23 cellular contexts compared by ENCODE assay signal in the genomic region with DNA sequence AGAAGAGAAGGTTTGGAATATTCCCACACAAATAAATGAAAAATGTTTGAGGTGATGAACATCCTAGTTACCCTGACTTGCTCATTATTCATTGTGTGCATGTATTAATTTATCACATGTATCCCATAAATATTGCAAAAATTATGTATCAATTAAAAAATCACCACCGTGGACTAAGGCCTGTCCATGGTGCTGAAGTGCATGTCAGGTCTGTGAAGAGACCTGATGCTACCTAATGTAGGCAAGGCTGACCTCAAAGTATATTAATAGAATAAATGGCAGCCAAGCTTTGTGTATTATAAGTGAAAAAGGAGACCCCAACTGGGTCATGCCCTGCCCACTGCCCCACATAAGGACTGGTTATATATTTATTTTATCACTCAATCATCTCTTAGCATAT. TPM values are rescaled to one million over a fixed set of nuclear protein-coding genes. Genes with fewer than 3 reads are reported as not detected.
DNase-seq lines count a peak whose midpoint lies in the region; ATAC-seq, FAIRE-seq and TF ChIP-seq lines count a peak whose summit lies in the region.
"Had no signal": no experiment of that assay in that cellular context is flagged by ENCODE, and none has a peak within 500 bp of the region (broad histone marks: within the 10 kb centered on the region; RNA-seq: fewer than 3 reads in every experiment).

No MANE protein-coding gene starts in this region.

- SMC1A ChIA-PET in GM12878 (lab: Charles Lee; ENCODE audit: uncharacterized antibody, unreplicated experiment) = no interaction called here

- no peak overlapping the region for H3K9ac ChIP-seq in HepG2 (ENCODE audit: insufficient read depth, low read depth, low read length)
- no peak overlapping the region for H3K9ac ChIP-seq in GM12878 (ENCODE audit: control insufficient read depth, insufficient read depth, low read length)
- H3K9ac ChIP-seq: BLaER1 treated with 17β-estradiol and CSF1 and Interleukin-3, amounts not matched to agents 10 nM and 100 nM had no signal

- intact Hi-C loops in HepG2 (cut with micrococcal nuclease; ENCODE audit: unreplicated experiment) (no loop called here), right lobe of liver (cut with DNase I) (no loop called here), GM12878 (cut with micrococcal nuclease; ENCODE audit: unreplicated experiment) (no loop called here), heart left ventricle (cut with DNase I) (no loop called here)

- H4K20me1 ChIP-seq in HepG2 (ENCODE audit: insufficient read depth, low read length) = no peaks in the 10 kb centered on the region
- H4K20me1 ChIP-seq in GM12878 (ENCODE audit: control insufficient read depth, insufficient read depth) = no peaks in the 10 kb centered on the region
- H4K20me1 ChIP-seq: BLaER1 treated with 17β-estradiol and CSF1 and Interleukin-3, amounts not matched to agents 10 nM and 100 nM had no signal

- RAD21 ChIA-PET in GM12878 (lab: Charles Lee; ENCODE audit: unreplicated experiment) = no interaction called here

- in situ Hi-C loops in HepG2 (cut with HindIII; ENCODE audit: extremely low pct_ligation_motif_present, low pct_unique_long_range_greater_than_20kb) = no loop called here
- in situ Hi-C loops in GM12878 (cut with MboI) = no loop called here

- H3K4me1 ChIP-seq in HepG2 (ENCODE audit: insufficient read depth, low read length) (no peaks in the 10 kb centered on the region), right lobe of liver (no peaks in the 10 kb centered on the region), GM12878 (ENCODE audit: control insufficient read depth, insufficient read depth, low read length) (no peaks in the 10 kb centered on the region), heart left ventricle (no peaks in the 10 kb centered on the region)
- H3K4me1 ChIP-seq: BLaER1 treated with 17β-estradiol and CSF1 and Interleukin-3, amounts not matched to agents 10 nM and 100 nM; HAP-1 had no signal

- no peak overlapping the region for H3K27ac ChIP-seq in HepG2 (ENCODE audit: extremely low read length, insufficient read depth, low read length)
- H3K27ac ChIP-seq in right lobe of liver = no peak overlapping the region
- no peak overlapping the region for H3K27ac ChIP-seq in GM12878 (ENCODE audit: control insufficient read depth, insufficient read depth)
- H3K27ac ChIP-seq in heart left ventricle = no peak overlapping the region
- H3K27ac ChIP-seq: BLaER1 treated with 17β-estradiol and CSF1 and Interleukin-3, amounts not matched to agents 10 nM and 100 nM; SK-N-MC had no signal

- no peak for FAIRE-seq in HepG2 (lab: Jason Lieb, UNC)
- FAIRE-seq in GM12878 (lab: Jason Lieb, UNC) = no peak
- FAIRE-seq: A204.1, GM18507, RCC 7860 had no signal

- CTCF ChIA-PET in HepG2 (lab: Yijun Ruan, JAX; ENCODE audit: low intra/inter-chr PET ratio, low total read pairs) (no interaction called here), GM12878 (lab: Yijun Ruan, JAX) (no interaction called here)

- 67% methylated on average over 1 of the region's 1 CpG for WGBS in HepG2 (ENCODE audit: low lambda C conversion rate)
- WGBS in right lobe of liver (ENCODE audit: insufficient coverage, low coverage, low lambda C conversion rate, missing lambda C conversion rate) = 71% methylated on average over 1 of the region's 1 CpG
- 5% methylated on average over 1 of the region's 1 CpG for WGBS in GM12878 (ENCODE audit: insufficient coverage, insufficient replicate concordance, low lambda C conversion rate, missing lambda C conversion rate)
- WGBS in heart left ventricle, 4 donors = 42 to 65% (median 44%) methylated on average over 1 of the region's 1 CpG

- no peak for DNase-seq in HepG2 (ENCODE audit: low spot score)
- DNase-seq in right lobe of liver = no peak
- no peak for DNase-seq in GM12878 (ENCODE audit: low read depth, low spot score)
- no peak for DNase-seq in H7
- no peak for DNase-seq in heart left ventricle
- DNase-seq in DMS79 (lab: John Stamatoyannopoulos, UW) = no peak
- DNase-seq in stimulated activated CD8-positive, alpha-beta memory T cell treated with anti-CD3 and anti-CD28 coated beads, Interleukin-4, amount 100 ng/mL, for 48 hours = no peak
- DNase-seq: AML-193; CD4-positive, alpha-beta memory T cell; COR-L47; NCI-H2029 treated with DMSO at 0.1 percent for 48 hours; NCI-H2227 treated with DMSO at 0.1 percent for 48 hours; NCI-H69; SIG-M5; T-helper 17 cell had no signal

- H3K4me2 ChIP-seq in HepG2 (ENCODE audit: low read depth, low read length) = no peak overlapping the region
- H3K4me2 ChIP-seq in GM12878 (ENCODE audit: control insufficient read depth, insufficient read depth) = no peak overlapping the region
- H3K4me2 ChIP-seq: BLaER1 treated with 17β-estradiol and CSF1 and Interleukin-3, amounts not matched to agents 10 nM and 100 nM had no signal

- POLR2A ChIA-PET in HepG2 (lab: Yijun Ruan, JAX) (no interaction called here), GM12878 (lab: Charles Lee) (no interaction called here)

- TF ChIP-seq EP300 in HepG2 (IDR thresholded peaks at IDR 0.05; ENCODE audit: low read depth in 2 of 2, low read length in 2 of 2) = no peak
- TF ChIP-seq EP300 in HepG2 (CRISPR knock-in tag; IDR thresholded peaks at IDR 0.05; ENCODE audit: borderline replicate concordance) = no peak
- TF ChIP-seq EP300 in Ishikawa (IDR thresholded peaks at IDR 0.05; ENCODE audit: borderline replicate concordance) = no peak
- TF ChIP-seq EP300 in GM12878 (IDR thresholded peaks at IDR 0.05; ENCODE audit: borderline replicate concordance in 1 of 2, control insufficient read depth in 1 of 2, low read depth in 2 of 2, low read length in 2 of 2) = no peak

- no peaks in the 10 kb centered on the region for H3K27me3 ChIP-seq in HepG2 (ENCODE audit: control insufficient read depth in 1 of 2, insufficient read depth in 2 of 2, low read length in 2 of 2)
- H3K27me3 ChIP-seq in right lobe of liver = no peaks in the 10 kb centered on the region
- no peaks in the 10 kb centered on the region for H3K27me3 ChIP-seq in GM12878 (replicated peaks in 1 of 2; ENCODE audit: control insufficient read depth in 2 of 2, insufficient read depth in 2 of 2, low read length in 1 of 2)
- H3K27me3 ChIP-seq in H7 (ENCODE audit: control insufficient read depth, insufficient read depth, low read length) = no peaks in the 10 kb centered on the region
- no peaks in the 10 kb centered on the region for H3K27me3 ChIP-seq in heart left ventricle
- H3K27me3 ChIP-seq: BLaER1 treated with 17β-estradiol and CSF1 and Interleukin-3, amounts not matched to agents 10 nM and 100 nM had no signal

- H3K9me3 ChIP-seq in HepG2 (ENCODE audit: low read length) (peaks cover 29% of the 10 kb centered on the region), right lobe of liver (no peaks in the 10 kb centered on the region), GM12878 (replicated peaks; ENCODE audit: control insufficient read depth, insufficient read depth, low read length) (no peaks in the 10 kb centered on the region), heart left ventricle (peaks cover 0 to 36% (median 0%) of the 10 kb centered on the region in 12 donors)
- H3K9me3 ChIP-seq: HAP-1 had no signal

- ATAC-seq in HepG2 (no peak), right lobe of liver (no peak), GM12878 (no peak), heart left ventricle (no peak)
- ATAC-seq: T-helper 17 cell had no signal

- no peak overlapping the region for H2AFZ ChIP-seq in HepG2 (ENCODE audit: low read length)
- no peak overlapping the region for H2AFZ ChIP-seq in GM12878 (ENCODE audit: control insufficient read depth, low read depth, low read length)

- BruUV-seq in HepG2 (replicated peaks; lab: Mats Ljungman, UMichigan) = no TSS peak
- no TSS peak for BruUV-seq in GM12878 (replicated peaks; lab: Mats Ljungman, UMichigan)

- no peaks in the 10 kb centered on the region for H3K36me3 ChIP-seq in HepG2 (replicated peaks in 1 of 2; ENCODE audit: control insufficient read depth in 1 of 2, insufficient read depth in 2 of 2, low read length in 2 of 2)
- no peaks in the 10 kb centered on the region for H3K36me3 ChIP-seq in right lobe of liver
- no peaks in the 10 kb centered on the region for H3K36me3 ChIP-seq in GM12878 (ENCODE audit: control insufficient read depth in 2 of 2, insufficient read depth in 2 of 2, low read length in 1 of 2)
- H3K36me3 ChIP-seq in H7 (replicated peaks; ENCODE audit: control insufficient read depth, insufficient read depth, low read length) = no peaks in the 10 kb centered on the region
- H3K36me3 ChIP-seq in heart left ventricle = no peaks in the 10 kb centered on the region
- H3K36me3 ChIP-seq: BLaER1 treated with 17β-estradiol and CSF1 and Interleukin-3, amounts not matched to agents 10 nM and 100 nM; HAP-1 had no signal

- no peak for TF ChIP-seq CTCF in HepG2 (CRISPR knock-in tag; IDR thresholded peaks at IDR 0.05)
- TF ChIP-seq CTCF in right lobe of liver (IDR thresholded peaks at IDR 0.05) = no peak
- no peak for TF ChIP-seq CTCF in GM12878 (IDR thresholded peaks at IDR 0.05 in 2 of 3, conservative IDR thresholded peaks at IDR 0.05 in 1 of 3; ENCODE audit: control insufficient read depth in 2 of 3, extremely low read depth in 1 of 3, insufficient read depth in 1 of 3, low read depth in 3 of 3, low read length in 3 of 3)
- no peak for TF ChIP-seq CTCF in heart left ventricle (IDR thresholded peaks at IDR 0.05)

- no peak for TF ChIP-seq POLR2A in HepG2 (IDR thresholded peaks at IDR 0.05; ENCODE audit: insufficient read depth in 1 of 2, low read depth in 2 of 2, low read length in 2 of 2)
- TF ChIP-seq POLR2A in right lobe of liver (IDR thresholded peaks at IDR 0.05) = no peak
- TF ChIP-seq POLR2A in GM12878 (IDR thresholded peaks at IDR 0.05; ENCODE audit: low read depth, low read length) = no peak
- no peak for TF ChIP-seq POLR2A in heart left ventricle (IDR thresholded peaks at IDR 0.05)

- no peaks in the 10 kb centered on the region for H3K79me2 ChIP-seq in HepG2 (ENCODE audit: insufficient read depth, low read length)
- no peaks in the 10 kb centered on the region for H3K79me2 ChIP-seq in GM12878 (ENCODE audit: control insufficient read depth, insufficient read depth, low read length)

- TF ChIP-seq RAD21 in HepG2 (CRISPR knock-in tag; IDR thresholded peaks at IDR 0.05) = no peak
- TF ChIP-seq RAD21 in Ishikawa (IDR thresholded peaks at IDR 0.05; ENCODE audit: low read depth) = no peak
- no peak for TF ChIP-seq RAD21 in GM12878 (IDR thresholded peaks at IDR 0.05; ENCODE audit: insufficient read depth, low read depth, low read length)

- no peak overlapping the region for H3K4me3 ChIP-seq in HepG2 (replicated peaks in 1 of 3; ENCODE audit: insufficient read depth in 1 of 3, low read depth in 2 of 3, low read length in 3 of 3)
- no peak overlapping the region for H3K4me3 ChIP-seq in right lobe of liver
- H3K4me3 ChIP-seq in GM12878 = no peak overlapping the region
- H3K4me3 ChIP-seq in H7 (ENCODE audit: insufficient read depth, low read depth, low read length) = no peak overlapping the region
- H3K4me3 ChIP-seq in heart left ventricle = no peak overlapping the region
- H3K4me3 ChIP-seq: BLaER1 treated with 17β-estradiol and CSF1 and Interleukin-3, amounts not matched to agents 10 nM and 100 nM; HAP-1; SK-N-MC had no signal

RNA-seq across cellular contexts. Expression of gene ZNF835, which starts 34.4 kb away (rescaled TPM):
- total RNA-seq in HepG2 (2016; rRNA removed; fragmentation: Illumina TruSeq; extraction: Trizol) = not detected in 2 replicates
- not detected in 2 replicates for total RNA-seq in HepG2 (2016; cell fraction: cytosol; rRNA removed; fragmentation: Illumina TruSeq; extraction: Trizol; ENCODE audit: low read depth)
- not detected in 2 replicates for total RNA-seq in HepG2 (2016; cell fraction: insoluble cytoplasmic fraction; rRNA removed; fragmentation: Illumina TruSeq; extraction: Trizol)
- not detected in 2 replicates for total RNA-seq in HepG2 (2016; cell fraction: membrane; rRNA removed; fragmentation: Illumina TruSeq; extraction: Trizol)
- total RNA-seq in HepG2 (2016; cell fraction: nucleus; rRNA removed; fragmentation: Illumina TruSeq; extraction: Trizol) = not detected in 2 replicates
- polyA plus RNA-seq in HepG2 (2011; rRNA removed) = not detected in 2 replicates
- not detected in 2 replicates for polyA plus RNA-seq in HepG2 (2011; cell fraction: cytosol; rRNA removed)
- polyA plus RNA-seq in HepG2 (2011; cell fraction: nucleus; rRNA removed) = not detected in 2 replicates
- not detected in 2 replicates for polyA plus RNA-seq in HepG2 (2012)
- polyA plus RNA-seq in HepG2 (2016; cell fraction: cytosol; fragmentation: Illumina TruSeq; extraction: Trizol; ENCODE audit: low read depth) = not detected in 2 replicates
- polyA plus RNA-seq in HepG2 (2016; cell fraction: insoluble cytoplasmic fraction; fragmentation: Illumina TruSeq; extraction: Trizol; ENCODE audit: low read depth) = not detected in 2 replicates
- not detected in 2 replicates for polyA plus RNA-seq in HepG2 (2016; cell fraction: membrane; fragmentation: Illumina TruSeq; extraction: Trizol; ENCODE audit: low read depth)
- not detected in 2 replicates for polyA plus RNA-seq in HepG2 (2016; cell fraction: nucleus; fragmentation: Illumina TruSeq; extraction: Trizol; ENCODE audit: insufficient read depth, low read depth)
- polyA minus RNA-seq in HepG2 (2011; rRNA and poly(A)+ RNA removed; ENCODE audit: low replicate concordance) = not detected in 2 replicates
- polyA minus RNA-seq in HepG2 (2011; cell fraction: cytosol; rRNA and poly(A)+ RNA removed) = not detected in 2 replicates
- polyA minus RNA-seq in HepG2 (2011; cell fraction: nucleus; rRNA and poly(A)+ RNA removed) = not detected in 2 replicates
- total RNA-seq in right lobe of liver = 1 to 10 TPM in 1 of 6 experiments, under 1 TPM in 5; 0.15 to 1.3 (median 0.53) TPM
- not detected in 2 replicates for total RNA-seq in GM12878 (2013; cell fraction: nucleolus; rRNA removed)
- not detected in 2 replicates for total RNA-seq in GM12878 (2014; rRNA removed)
- not detected in 2 replicates for total RNA-seq in GM12878 (2014; rRNA removed; fragmentation: Illumina TruSeq; extraction: Trizol)
- total RNA-seq in GM12878 (2021) = not detected in 2 replicates
- polyA plus RNA-seq in GM12878 (2011; ENCODE audit: low read depth) = not detected
- not detected in 2 replicates for polyA plus RNA-seq in GM12878 (2011; rRNA removed)
- polyA plus RNA-seq in GM12878 (2011; cell fraction: cytosol; rRNA removed) = not detected in 2 replicates
- polyA plus RNA-seq in GM12878 (2011; cell fraction: nucleus; rRNA removed) = not detected in 2 replicates
- 0.03 TPM in 1 of 2 replicates, not detected in the other for polyA plus RNA-seq in GM12878 (2012)
- polyA plus RNA-seq in GM12878 (2014; fragmentation: Illumina TruSeq; extraction: Trizol) = not detected in 2 replicates
- polyA plus RNA-seq in GM12878 (2014; fragmentation: Nextera tagmentation; extraction: Ambion mirVana) = not detected
- not detected in 2 replicates for polyA plus RNA-seq in GM12878 (2014; rRNA removed)
- polyA plus RNA-seq in GM12878 (2016; fragmentation: Nextera tagmentation; extraction: Ambion mirVana) = not detected
- polyA minus RNA-seq in GM12878 (2011; rRNA and poly(A)+ RNA removed) = not detected in 2 replicates
- polyA minus RNA-seq in GM12878 (2011; cell fraction: cytosol; rRNA and poly(A)+ RNA removed) = not detected in 2 replicates
- polyA minus RNA-seq in GM12878 (2011; cell fraction: nucleus; rRNA and poly(A)+ RNA removed) = not detected in 2 replicates
- total RNA-seq in H7 (2014; rRNA removed; shearing (Covaris generic)) = not detected in 2 replicates
- total RNA-seq in heart left ventricle = 10 to 100 TPM in 2 of 9 donors, 1 to 10 TPM in 7; 1.9 to 16.0 (median 5.0) TPM
- polyA plus RNA-seq in heart left ventricle = 1 to 10 TPM; 1.2 to 1.9 TPM
- total RNA-seq: NCI-H460 had no signal

Comparison
In these comparisons a context has a peak if more than half of its experiments do, and no peak if none do; other contexts are left out.
1. Of the 75 proteins assayed by ChIP-seq in both HepG2 and GM12878: peak only in HepG2: none; only in GM12878: none; in both: REST; in neither: 74.